18 cellular contexts compared by ENCODE assay signal in genomic region chr22:24686280-24686679, GRCh38.
A peak's percentile ranks its signal among the peaks of the same experiment; 100 is the strongest.
DNase-seq lines count a peak whose midpoint lies in the region; ATAC-seq and TF ChIP-seq lines count a peak whose summit lies in the region.
"Had no signal": no experiment of that assay in that cellular context is flagged by ENCODE, and none has a peak within 500 bp of the region (broad histone marks: within the 10 kb centered on the region; RNA-seq: fewer than 3 reads in every experiment).

No MANE protein-coding gene starts in this region.

- H3K9ac ChIP-seq in IMR-90 (ENCODE audit: low read depth, low read length): no peak overlapping the region; the same call in 1 of the 2 replicates

- peaks cover 4% of the 10 kb centered on the region for H3K9me3 Mint-ChIP-seq in type B pancreatic cell
- H3K9me3 Mint-ChIP-seq in activated T-helper 17 cell treated with anti-CD3 and anti-CD28 coated beads, Interleukin-2, amount 50 U/mL, for 72 hours: no peaks in the 10 kb centered on the region
- H3K9me3 Mint-ChIP-seq: H9, IgD-negative memory B cell had no signal

- no peaks in the 10 kb centered on the region for H3K9me1 ChIP-seq in IMR-90 (ENCODE audit: insufficient read depth, low read length)

- peak overlapping the region; percentile 90 for H2BK5ac ChIP-seq in IMR-90 (ENCODE audit: low read depth, low read length, poor library complexity, severe bottlenecking)

- H3K36me3 Mint-ChIP-seq in type B pancreatic cell: no peaks in the 10 kb centered on the region
- no peaks in the 10 kb centered on the region for H3K36me3 Mint-ChIP-seq in activated T-helper 17 cell treated with anti-CD3 and anti-CD28 coated beads, Interleukin-2, amount 50 U/mL, for 72 hours (ENCODE audit: low read depth)
- H3K36me3 Mint-ChIP-seq: IgD-negative memory B cell had no signal

- H2BK20ac ChIP-seq in IMR-90 (ENCODE audit: low read depth, low read length): peak overlapping the region; percentile 89

- no peak overlapping the region for H3K4me2 ChIP-seq in IMR-90 (ENCODE audit: low read depth, low read length)
- peak overlapping the region; percentile 61 for H3K4me2 ChIP-seq in hepatocyte

- POLR2A ChIA-PET in IMR-90 (lab: Charles Lee; ENCODE audit: unreplicated experiment): no interaction called here

- H3K9me3 ChIP-seq in IMR-90 (ENCODE audit: control insufficient read depth, insufficient read depth, low read length) (no peaks in the 10 kb centered on the region; the same call in 1 of the 2 replicates), hepatocyte (ENCODE audit: low read depth) (no peaks in the 10 kb centered on the region)
- no peaks in the 10 kb centered on the region for H3K9me3 ChIP-seq in effector memory CD4-positive, alpha-beta T cell (ENCODE audit: control insufficient read depth, low read length)
- H3K9me3 ChIP-seq: SJCRH30 had no signal

- H2AK9ac ChIP-seq in IMR-90 (replicated peaks; ENCODE audit: low read depth, low read length, poor library complexity): no peak overlapping the region

- H3K27ac ChIP-seq in IMR-90 (ENCODE audit: insufficient read depth, low read length) (no peak overlapping the region), coronary artery (peak overlapping the region in 1 of 2 donors; percentile 72), hepatocyte (no peak overlapping the region)
- H3K27ac ChIP-seq in effector memory CD4-positive, alpha-beta T cell (ENCODE audit: insufficient read depth, low read length, poor library complexity, severe bottlenecking): no peak overlapping the region
- H3K27ac ChIP-seq: SJCRH30 had no signal

- H2BK120ac ChIP-seq in IMR-90 (ENCODE audit: low read depth, low read length): peak overlapping the region; percentile 97

- CTCF ChIA-PET in IMR-90 (lab: Yijun Ruan, JAX): no interaction called here

- intact Hi-C loops in IMR-90 (cut with micrococcal nuclease): no loop called here

- H3K79me2 ChIP-seq in hepatocyte: no peaks in the 10 kb centered on the region

- H4K20me1 ChIP-seq in IMR-90 (ENCODE audit: insufficient read depth, low read length) (no peaks in the 10 kb centered on the region), hepatocyte (ENCODE audit: insufficient read depth, poor library complexity, severe bottlenecking) (no peaks in the 10 kb centered on the region)

- H3K9me2 ChIP-seq in hepatocyte (replicated peaks; ENCODE audit: insufficient read depth): no peaks in the 10 kb centered on the region

- no TSS peak for BruUV-seq in IMR-90 (replicated peaks; lab: Mats Ljungman, UMichigan)

- H3K27ac Mint-ChIP-seq in type B pancreatic cell: no peak overlapping the region
- no peak overlapping the region for H3K27ac Mint-ChIP-seq in activated T-helper 17 cell treated with anti-CD3 and anti-CD28 coated beads, Interleukin-2, amount 50 U/mL, for 72 hours
- H3K27ac Mint-ChIP-seq: IgD-negative memory B cell had no signal

- peak overlapping the region; percentile 36; the same call in 1 of the 2 replicates for H4K5ac ChIP-seq in IMR-90 (ENCODE audit: low read depth, low read length)

- TF ChIP-seq POLR2A in IMR-90 (IDR thresholded peaks at IDR 0.05; ENCODE audit: low read depth, low read length): no peak

- H4K91ac ChIP-seq in IMR-90 (ENCODE audit: insufficient read depth, low read depth, low read length): peak overlapping the region; percentile 93

- H3K4me1 Mint-ChIP-seq in type B pancreatic cell (ENCODE audit: unreplicated experiment): no peaks in the 10 kb centered on the region
- no peaks in the 10 kb centered on the region for H3K4me1 Mint-ChIP-seq in activated T-helper 17 cell treated with anti-CD3 and anti-CD28 coated beads, Interleukin-2, amount 50 U/mL, for 72 hours
- H3K4me1 Mint-ChIP-seq: IgD-negative memory B cell had no signal

- H3K4me3 ChIP-seq in IMR-90 (ENCODE audit: insufficient read depth, low read depth, low read length) (no peak overlapping the region), coronary artery (peak overlapping the region; percentile 60), hepatocyte (no peak overlapping the region)
- H3K4me3 ChIP-seq in effector memory CD4-positive, alpha-beta T cell (ENCODE audit: insufficient read depth, low read depth, low read length, poor library complexity, severe bottlenecking): no peak overlapping the region
- H3K4me3 ChIP-seq: SJCRH30 had no signal

- WGBS in IMR-90 (ENCODE audit: extremely low coverage in 2 of 2, insufficient read length in 1 of 2), 2 experiments: no CpG with 5 or more reads among the region's 10 CpGs
- 72% methylated on average over 10 of the region's 10 CpGs for WGBS in hepatocyte (ENCODE audit: low lambda C conversion rate, missing lambda C conversion rate)

- peak overlapping the region; percentile 64; the same call in 1 of the 2 replicates for H3K18ac ChIP-seq in IMR-90 (ENCODE audit: low read depth, low read length)

- peak overlapping the region; percentile 91; the same call in 1 of the 2 replicates for H3K4ac ChIP-seq in IMR-90 (ENCODE audit: low read depth, low read length)

- TF ChIP-seq RAD21 in IMR-90 (IDR thresholded peaks at IDR 0.05; ENCODE audit: low read length): no peak

- H3K27me3 ChIP-seq in IMR-90 (ENCODE audit: control insufficient read depth, insufficient read depth, low read length) (no peaks in the 10 kb centered on the region), hepatocyte (peaks cover 11% of the 10 kb centered on the region)
- peaks cover 3% of the 10 kb centered on the region for H3K27me3 ChIP-seq in effector memory CD4-positive, alpha-beta T cell (replicated peaks; ENCODE audit: control insufficient read depth, insufficient read depth, low read length, poor library complexity, severe bottlenecking)
- H3K27me3 ChIP-seq: SJCRH30 had no signal

- peak overlapping the region; percentile 47; the same call in 1 of the 2 replicates for H2AK5ac ChIP-seq in IMR-90 (ENCODE audit: low read depth, low read length)

- peak overlapping the region; percentile 11 for H3K4me3 Mint-ChIP-seq in type B pancreatic cell
- H3K4me3 Mint-ChIP-seq in activated T-helper 17 cell treated with anti-CD3 and anti-CD28 coated beads, Interleukin-2, amount 50 U/mL, for 72 hours: no peak overlapping the region
- H3K4me3 Mint-ChIP-seq: H9, IgD-negative memory B cell had no signal

- in situ Hi-C loops in IMR-90 (cut with MboI; ENCODE audit: low sequenced_read_pairs): no loop called here

- dilution Hi-C loops in IMR-90 (cut with HindIII; ENCODE audit: low sequenced_read_pairs, unreplicated experiment): no loop called here

- no peak overlapping the region for H3K56ac ChIP-seq in IMR-90 (ENCODE audit: extremely low read depth, insufficient read depth, low read length)

- DNase-seq in IMR-90: no peak
- no peak for DNase-seq in coronary artery (ENCODE audit: low spot score)
- DNase-seq in hepatocyte (ENCODE audit: low spot score): no peak
- DNase-seq in type B pancreatic cell (ENCODE audit: extremely low spot score, unreplicated experiment): no peak
- DNase-seq in effector memory CD4-positive, alpha-beta T cell: no peak
- no peak for DNase-seq in germinal center (ENCODE audit: low spot score)
- DNase-seq: AML-193, DMS79 treated with DMSO at 0.1 percent for 48 hours, Karpas-422, NCI-H1417 treated with DMSO at 0.1 percent for 48 hours, NCI-H187 treated with DMSO at 0.1 percent for 48 hours, NCI-H226, NCI-H524, PC-3, SJCRH30 had no signal

- H3K36me3 ChIP-seq in IMR-90 (ENCODE audit: control insufficient read depth, insufficient read depth, low read length) (no peaks in the 10 kb centered on the region), hepatocyte (replicated peaks; ENCODE audit: insufficient read depth, low read depth) (no peaks in the 10 kb centered on the region)
- no peaks in the 10 kb centered on the region for H3K36me3 ChIP-seq in effector memory CD4-positive, alpha-beta T cell (ENCODE audit: control insufficient read depth, insufficient read depth, low read length)
- H3K36me3 ChIP-seq: SJCRH30 had no signal

- peak overlapping the region; percentile 74; the same call in 1 of the 3 replicates for H2BK15ac ChIP-seq in IMR-90 (ENCODE audit: low read depth, low read length)

- H2AFZ ChIP-seq in IMR-90 (replicated peaks; ENCODE audit: low read length, poor library complexity): no peak overlapping the region
- no peak overlapping the region for H2AFZ ChIP-seq in hepatocyte

- H3K4me1 ChIP-seq in IMR-90 (ENCODE audit: control insufficient read depth, insufficient read depth, low read length) (peaks cover 2% of the 10 kb centered on the region; the same call in 1 of the 2 replicates), hepatocyte (ENCODE audit: insufficient read depth) (no peaks in the 10 kb centered on the region)
- no peaks in the 10 kb centered on the region for H3K4me1 ChIP-seq in effector memory CD4-positive, alpha-beta T cell (ENCODE audit: control insufficient read depth, insufficient read depth, low read length, poor library complexity, severe bottlenecking)

- H4K8ac ChIP-seq in IMR-90 (ENCODE audit: low read depth in 2 of 2, low read length in 2 of 2): peak overlapping the region; percentile 11 to 97

- no peak for TF ChIP-seq CTCF in IMR-90 (conservative IDR thresholded peaks at IDR 0.05; ENCODE audit: low read depth, low read length)
- TF ChIP-seq CTCF in coronary artery (IDR thresholded peaks at IDR 0.05): no peak
- TF ChIP-seq CTCF in hepatocyte (IDR thresholded peaks at IDR 0.05; ENCODE audit: poor library complexity): no peak
- TF ChIP-seq CTCF in type B pancreatic cell (conservative IDR thresholded peaks at IDR 0.05): no peak

- H3K27me3 Mint-ChIP-seq in type B pancreatic cell: peaks cover 43% of the 10 kb centered on the region
- peaks cover 47% of the 10 kb centered on the region for H3K27me3 Mint-ChIP-seq in activated T-helper 17 cell treated with anti-CD3 and anti-CD28 coated beads, Interleukin-2, amount 50 U/mL, for 72 hours

- H3K23ac ChIP-seq in IMR-90 (ENCODE audit: low read depth, low read length): peak overlapping the region; percentile 85

- ATAC-seq in IMR-90 (ENCODE audit: low read depth): no peak
- ATAC-seq in activated T-helper 17 cell treated with anti-CD3 and anti-CD28 coated beads, Interleukin-2, amount 50 U/mL, for 72 hours (replicated peaks): no peak
- ATAC-seq: PC-3 had no signal

- H3K14ac ChIP-seq in IMR-90 (replicated peaks; ENCODE audit: low read depth, low read length): no peak overlapping the region

- no peaks in the 10 kb centered on the region for H3K79me1 ChIP-seq in IMR-90 (ENCODE audit: low read depth in 1 of 2, low read length in 2 of 2)

TF ChIP-seq in IMR-90, 13 proteins besides CTCF, POLR2A, EP300 and RAD21 (continues in another document):
- TF ChIP-seq, protein P1, sequence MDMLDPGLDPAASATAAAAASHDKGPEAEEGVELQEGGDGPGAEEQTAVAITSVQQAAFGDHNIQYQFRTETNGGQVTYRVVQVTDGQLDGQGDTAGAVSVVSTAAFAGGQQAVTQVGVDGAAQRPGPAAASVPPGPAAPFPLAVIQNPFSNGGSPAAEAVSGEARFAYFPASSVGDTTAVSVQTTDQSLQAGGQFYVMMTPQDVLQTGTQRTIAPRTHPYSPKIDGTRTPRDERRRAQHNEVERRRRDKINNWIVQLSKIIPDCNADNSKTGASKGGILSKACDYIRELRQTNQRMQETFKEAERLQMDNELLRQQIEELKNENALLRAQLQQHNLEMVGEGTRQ (IDR thresholded peaks at IDR 0.05; ENCODE audit: low read depth, low read length): no peak
- TF ChIP-seq BHLHE40 (IDR thresholded peaks at IDR 0.05; ENCODE audit: low read depth, low read length): no peak
- TF ChIP-seq CEBPB (IDR thresholded peaks at IDR 0.05; ENCODE audit: low read depth, low read length): no peak
- no peak for TF ChIP-seq FOS (IDR thresholded peaks at IDR 0.05; ENCODE audit: low read depth, low read length)
- TF ChIP-seq CHD1 (IDR thresholded peaks at IDR 0.05; ENCODE audit: low read depth, low read length): no peak
